ENCODE assay signal across 21 cellular contexts in the genomic region with DNA sequence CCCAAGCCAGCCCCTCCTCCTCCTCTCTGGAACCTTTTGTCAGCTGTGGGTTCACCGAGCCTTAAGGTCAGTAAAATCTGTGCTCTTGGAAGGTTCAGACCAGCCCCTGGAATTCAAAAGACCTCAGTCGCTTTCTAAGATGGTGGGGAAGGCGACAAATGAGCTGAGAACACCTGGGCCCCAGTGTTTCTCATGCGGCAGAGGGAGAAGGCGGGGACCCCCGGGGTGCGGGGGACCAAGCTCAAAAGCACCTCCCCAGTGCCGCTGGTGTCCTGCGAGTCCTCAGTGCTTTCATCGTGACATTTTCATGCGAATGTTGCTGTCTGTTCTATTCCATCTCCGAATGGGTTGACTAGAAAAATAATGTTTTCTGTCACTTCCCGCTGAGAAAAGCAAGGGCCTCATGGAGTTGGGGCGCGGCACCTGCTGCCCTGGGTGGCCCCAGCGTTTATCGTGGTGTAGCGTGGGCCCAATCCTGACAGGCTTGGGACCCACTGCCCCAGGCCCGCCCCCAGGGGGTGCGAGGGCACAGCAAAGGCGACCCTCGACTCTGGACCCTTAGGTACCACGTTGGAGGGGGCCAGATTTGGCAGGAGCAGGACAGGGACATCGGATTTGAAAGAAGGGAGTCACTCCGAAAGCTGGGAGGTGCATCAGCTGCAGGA. TPM values are rescaled to one million over a fixed set of nuclear protein-coding genes. Genes with fewer than 3 reads are reported as not detected.
DNase-seq lines count a peak whose midpoint lies in the region; ATAC-seq and TF ChIP-seq lines count a peak whose summit lies in the region.
"Had no signal": no experiment of that assay in that cellular context is flagged by ENCODE, and none has a peak within 500 bp of the region (broad histone marks: within the 10 kb centered on the region; RNA-seq: fewer than 3 reads in every experiment).

No MANE protein-coding gene starts in this region.

- no peak for TF ChIP-seq CTCF in endodermal cell (conservative IDR thresholded peaks at IDR 0.05)
- TF ChIP-seq CTCF in neural progenitor cell (IDR thresholded peaks at IDR 0.05) = no peak
- no peak for TF ChIP-seq CTCF in PC-3 (conservative IDR thresholded peaks at IDR 0.05; ENCODE audit: low read depth, low read length)

- POLR2A ChIA-PET in PC-3 (lab: Charles Lee; ENCODE audit: unreplicated experiment) = no interaction called here

- H3K4me3 ChIP-seq in BLaER1 (no peak overlapping the region), HUES6 (ENCODE audit: low read depth, low read length) (peak overlapping the region; percentile 28), endodermal cell (ENCODE audit: low read length) (no peak overlapping the region), neural progenitor cell (no peak overlapping the region), PC-3 (ENCODE audit: low read length) (no peak overlapping the region)
- H3K4me3 ChIP-seq: MG63 had no signal

- ATAC-seq in PC-3 (no peak), GM19452 (IDR thresholded peaks at IDR 0.05; ENCODE audit: unreplicated experiment) (no peak)

- WGBS in endodermal cell (ENCODE audit: insufficient coverage in 1 of 2, insufficient read length in 1 of 2), 2 experiments = 70 to 82% methylated on average over 22 to 25 of the region's 25 CpGs

- H3K36me3 ChIP-seq in BLaER1 = no peaks in the 10 kb centered on the region
- H3K36me3 ChIP-seq in HUES6 (ENCODE audit: control insufficient read depth, insufficient read depth, low read length) = no peaks in the 10 kb centered on the region
- no peaks in the 10 kb centered on the region for H3K36me3 ChIP-seq in endodermal cell (ENCODE audit: control insufficient read depth, insufficient read depth, low read length)
- H3K36me3 ChIP-seq in neural progenitor cell = no peaks in the 10 kb centered on the region
- no peaks in the 10 kb centered on the region for H3K36me3 ChIP-seq in PC-3 (ENCODE audit: low read depth, low read length)
- H3K36me3 ChIP-seq: MG63 had no signal

- H3K36me3 Mint-ChIP-seq in endodermal cell (ENCODE audit: low read depth) (no peaks in the 10 kb centered on the region), neural progenitor cell (no peaks in the 10 kb centered on the region)
- H3K36me3 Mint-ChIP-seq: CD14-positive monocyte had no signal

- no peak overlapping the region for H3K27ac ChIP-seq in BLaER1
- no peak overlapping the region for H3K27ac ChIP-seq in HUES6 (ENCODE audit: low read depth, low read length)
- H3K27ac ChIP-seq in endodermal cell (ENCODE audit: low read depth, low read length) = no peak overlapping the region
- H3K27ac ChIP-seq in neural progenitor cell = no peak overlapping the region
- no peak overlapping the region for H3K27ac ChIP-seq in PC-3 (ENCODE audit: low read length)
- H3K27ac ChIP-seq: 22Rv1 had no signal

- H3K4me1 Mint-ChIP-seq in endodermal cell = peaks cover 10% of the 10 kb centered on the region
- peaks cover 35% of the 10 kb centered on the region for H3K4me1 Mint-ChIP-seq in neural progenitor cell

- DNase-seq in endodermal cell (no peak), neural progenitor cell (ENCODE audit: low spot score) (no peak), PC-3 (no peak)
- DNase-seq in activated naive CD4-positive, alpha-beta T cell (lab: John Stamatoyannopoulos, UW) = no peak
- DNase-seq in stimulated activated CD4-positive, alpha-beta T cell treated with anti-CD3 and anti-CD28 coated beads, Interleukin-4, amount 100 ng/mL, for 4 hours = no peak
- DNase-seq: AML-193, GDM1, GOT3, Kasumi-1, MG63, NCI-H1048, NCI-H1436, NCI-H2029, NCI-H345, NCI-H526 had no signal

- H3K4me3 Mint-ChIP-seq in endodermal cell = peak overlapping the region; percentile 18
- peak overlapping the region; percentile 48 for H3K4me3 Mint-ChIP-seq in neural progenitor cell
- H3K4me3 Mint-ChIP-seq: CD14-positive monocyte had no signal

- intact Hi-C loops in PC-3 (cut with micrococcal nuclease) = no loop called here

- BruUV-seq in PC-3 (replicated peaks; lab: Mats Ljungman, UMichigan) = no TSS peak

- H3F3A ChIP-seq in neural progenitor cell (ENCODE audit: low read depth) (peaks cover 9% of the 10 kb centered on the region), PC-3 (ENCODE audit: low read length, unreplicated experiment) (no peaks in the 10 kb centered on the region)

- H2AFZ ChIP-seq in neural progenitor cell (replicated peaks) = peak overlapping the region; percentile 19
- no peak overlapping the region for H2AFZ ChIP-seq in PC-3 (ENCODE audit: low read length)

- H3K4me1 ChIP-seq in BLaER1 = peaks cover 35% of the 10 kb centered on the region
- peaks cover 32% of the 10 kb centered on the region for H3K4me1 ChIP-seq in HUES6 (ENCODE audit: control insufficient read depth, insufficient read depth, low read length)
- H3K4me1 ChIP-seq in endodermal cell (ENCODE audit: control insufficient read depth, insufficient read depth, low read length) = no peaks in the 10 kb centered on the region
- H3K4me1 ChIP-seq in neural progenitor cell = peaks cover 25% of the 10 kb centered on the region
- no peaks in the 10 kb centered on the region for H3K4me1 ChIP-seq in PC-3 (ENCODE audit: insufficient read depth, low read length)

- H3K27me3 ChIP-seq in BLaER1 (no peaks in the 10 kb centered on the region), HUES6 (ENCODE audit: control insufficient read depth, insufficient read depth, low read length) (peaks cover 21% of the 10 kb centered on the region), endodermal cell (ENCODE audit: control insufficient read depth, insufficient read depth, low read length, poor library complexity, severe bottlenecking) (no peaks in the 10 kb centered on the region), neural progenitor cell (peaks cover 16% of the 10 kb centered on the region), PC-3 (ENCODE audit: low read length) (no peaks in the 10 kb centered on the region)
- H3K27me3 ChIP-seq: MG63 had no signal

- H3K9me2 ChIP-seq in PC-3 (replicated peaks; ENCODE audit: low read length) = no peaks in the 10 kb centered on the region

- H4K20me1 ChIP-seq in BLaER1 = no peaks in the 10 kb centered on the region
- no peaks in the 10 kb centered on the region for H4K20me1 ChIP-seq in neural progenitor cell (ENCODE audit: low read depth)
- no peaks in the 10 kb centered on the region for H4K20me1 ChIP-seq in PC-3 (ENCODE audit: low read length)

- H3K9ac ChIP-seq in BLaER1 (0 out of 2 replicates have a peak overlapping the region, but pooled peaks have one; percentile 5), HUES6 (ENCODE audit: low read length) (no peak overlapping the region), endodermal cell (ENCODE audit: extremely low read depth, low read length, poor library complexity, severe bottlenecking) (no peak overlapping the region), neural progenitor cell (no peak overlapping the region), PC-3 (ENCODE audit: low read length) (no peak overlapping the region)

- H3K27ac Mint-ChIP-seq in endodermal cell = no peak overlapping the region
- no peak overlapping the region for H3K27ac Mint-ChIP-seq in neural progenitor cell
- H3K27ac Mint-ChIP-seq: CD14-positive monocyte had no signal

- no peak overlapping the region for H3K4me2 ChIP-seq in BLaER1
- peak overlapping the region; percentile 34 for H3K4me2 ChIP-seq in neural progenitor cell
- H3K4me2 ChIP-seq in PC-3 (ENCODE audit: low read length) = no peak overlapping the region

- no peaks in the 10 kb centered on the region for H3K9me3 Mint-ChIP-seq in endodermal cell
- peaks cover 6% of the 10 kb centered on the region for H3K9me3 Mint-ChIP-seq in neural progenitor cell

- H3K9me3 ChIP-seq in BLaER1 (no peaks in the 10 kb centered on the region), HUES6 (ENCODE audit: control insufficient read depth, insufficient read depth, low read depth, low read length) (0 out of 2 replicates have a peak, but pooled peaks cover 3% of the 10 kb centered on the region), endodermal cell (ENCODE audit: control insufficient read depth, low read length) (no peaks in the 10 kb centered on the region), neural progenitor cell (ENCODE audit: low read depth) (no peaks in the 10 kb centered on the region), PC-3 (ENCODE audit: low read length) (no peaks in the 10 kb centered on the region)
- H3K9me3 ChIP-seq: MG63 had no signal

- CTCF ChIA-PET in PC-3 (lab: Charles Lee) = interaction anchor here (0.8 kb wide), 1 partner anchor 26 kb away, joined by 3 read pairs; no protein-coding TSS in a partner anchor

- H3K79me2 ChIP-seq in neural progenitor cell (ENCODE audit: low read depth) (no peaks in the 10 kb centered on the region), PC-3 (ENCODE audit: low read length) (no peaks in the 10 kb centered on the region)

- peaks cover 17% of the 10 kb centered on the region for H3K27me3 Mint-ChIP-seq in endodermal cell (ENCODE audit: insufficient read depth)
- H3K27me3 Mint-ChIP-seq in neural progenitor cell (ENCODE audit: insufficient read depth, low read depth) = peaks cover 8% of the 10 kb centered on the region

RNA-seq across cellular contexts. Expression of a gene that starts 0.8 kb away (rescaled TPM):
- total RNA-seq in endodermal cell (1 to 10 TPM; 1.2 to 1.4 TPM), neural progenitor cell (ENCODE audit: low replicate concordance) (0.87 TPM in 1 of 2 replicates, not detected in the other), PC-3 (2014; rRNA removed) (0.18 and 0.81 TPM in 2 replicates)
- polyA plus RNA-seq in endodermal cell (2013, experiment 1 of 2) = 2.0 TPM
- 3.1 TPM for polyA plus RNA-seq in endodermal cell (2013, experiment 2 of 2)
- total RNA-seq: HT-29 had no signal
- polyA plus RNA-seq: CD14-positive monocyte had no signal

RNA-seq across cellular contexts. Expression of a gene that starts 22.2 kb away (rescaled TPM):
- total RNA-seq in endodermal cell (10 to 100 TPM in 1 of 2 donors, 1 to 10 TPM in 1; 5.8 to 11.0 TPM), neural progenitor cell (ENCODE audit: low replicate concordance) (0.09 and 1.7 TPM in 2 replicates), PC-3 (2014; rRNA removed) (0.69 TPM in 1 of 2 replicates, not detected in the other)
- 2.3 TPM for polyA plus RNA-seq in endodermal cell (2013, experiment 1 of 2)
- 0.95 TPM for polyA plus RNA-seq in endodermal cell (2013, experiment 2 of 2)
- polyA plus RNA-seq: CD14-positive monocyte had no signal

RNA-seq across cellular contexts. Expression of a gene that starts 27.6 kb away (rescaled TPM):
- total RNA-seq in endodermal cell = 10 to 100 TPM; 75.0 to 82.6 TPM
- polyA plus RNA-seq in endodermal cell (2013, experiment 1 of 2) = 39.5 TPM
- polyA plus RNA-seq in endodermal cell (2013, experiment 2 of 2) = 28.4 TPM
- total RNA-seq in neural progenitor cell (ENCODE audit: low replicate concordance) = 12.6 and 49.8 TPM in 2 replicates
- total RNA-seq in PC-3 (2014; rRNA removed) = 0.63 and 4.1 TPM in 2 replicates

RNA-seq across cellular contexts. Expression of a gene that starts 36.4 kb away (rescaled TPM):
- 10 to 100 TPM in 1 of 2 donors, 1 to 10 TPM in 1; 5.3 to 13.1 TPM for total RNA-seq in endodermal cell
- polyA plus RNA-seq in endodermal cell (2013, experiment 1 of 2) = 9.7 TPM
- 8.4 TPM for polyA plus RNA-seq in endodermal cell (2013, experiment 2 of 2)
- total RNA-seq in neural progenitor cell (ENCODE audit: low replicate concordance) = 7.4 and 10.3 TPM in 2 replicates
- total RNA-seq in PC-3 (2014; rRNA removed) = 9.0 and 12.2 TPM in 2 replicates

RNA-seq across cellular contexts. Expression of a gene that starts 46.0 kb away (rescaled TPM):
- total RNA-seq in endodermal cell = 1 to 10 TPM; 1.9 to 2.3 TPM
- polyA plus RNA-seq in endodermal cell (2013, experiment 1 of 2) = 2.0 TPM
- polyA plus RNA-seq in endodermal cell (2013, experiment 2 of 2) = 1.2 TPM
- 1.2 and 1.4 TPM in 2 replicates for total RNA-seq in neural progenitor cell (ENCODE audit: low replicate concordance)
- 0.18 and 0.40 TPM in 2 replicates for total RNA-seq in PC-3 (2014; rRNA removed)
- polyA plus RNA-seq: CD14-positive monocyte had no signal
